ENCODE assay signal across 20 cellular contexts in genomic region chr11:19913893-19914249, GRCh38.
"Had no signal": no experiment of that assay in that cellular context is flagged by ENCODE, and none has a peak within 500 bp of the region (broad histone marks: within the 10 kb centered on the region; RNA-seq: fewer than 3 reads in every experiment).

No MANE protein-coding gene starts in this region.

- DNase-seq: activated CD4-positive, alpha-beta T cell treated with anti-CD3 and anti-CD28 coated beads, Interleukin-2, amount 50 U/mL, for 1 hour; activated CD4-positive, CD25-positive, alpha-beta regulatory T cell treated with anti-CD3 and anti-CD28 coated beads, Interleukin-2, amount 50 U/mL, for 72 hours; activated CD8-positive, alpha-beta memory T cell treated with anti-CD3 and anti-CD28 coated beads for 24 hours; activated CD8-positive, alpha-beta memory T cell treated with anti-CD3 and anti-CD28 coated beads, Interleukin-2, amount 50 U/mL, for 48 hours; activated effector memory CD4-positive, alpha-beta T cell treated with Interleukin-2 at 50 U/mL for 16 hours; activated naive CD4-positive, alpha-beta T cell treated with anti-CD3 and anti-CD28 coated beads, Interleukin-2, amount 10 ng/mL, durations not matched to agents 7 days and 5 days; activated naive CD8-positive, alpha-beta T cell treated with anti-CD3 and anti-CD28 coated beads, Interleukin-2, amount 50 U/mL, for 24 hours; activated T-cell treated with anti-CD3 and anti-CD28 coated beads, Interleukin-2, amount 50 U/mL, for 48 hours; dermis blood vessel endothelial cell; effector memory CD4-positive, alpha-beta T cell; lower lobe of right lung; naive thymus-derived CD8-positive, alpha-beta T cell; stimulated activated CD4-positive, alpha-beta T cell treated with anti-CD3 and anti-CD28 coated beads, Interleukin-2, amount 100 ng/mL, for 24 hours; stimulated activated naive CD4-positive, alpha-beta T cell treated with Interleukin-2 at 50 U/mL for 16 hours; transverse colon had no signal

- ATAC-seq: activated naive CD8-positive, alpha-beta T cell treated with anti-CD3 and anti-CD28 coated beads, Interleukin-2, amount 50 U/mL, for 24 hours; gastroesophageal sphincter; lower lobe of right lung; naive thymus-derived CD8-positive, alpha-beta T cell had no signal

- H3K4me3 Mint-ChIP-seq: activated naive CD4-positive, alpha-beta T cell treated with anti-CD3 and anti-CD28 coated beads, Interleukin-2, amount 10 ng/mL, durations not matched to agents 7 days and 5 days; activated naive CD8-positive, alpha-beta T cell treated with anti-CD3 and anti-CD28 coated beads, Interleukin-2, amount 50 U/mL, for 24 hours; naive thymus-derived CD8-positive, alpha-beta T cell; T-helper 1 cell treated with Interleukin-12 subunit alpha and Interleukin-12 subunit beta and Interleukin-4 antibody, amounts not matched to agents 30 μg/mL and 1 μg/mL, for 36 hours had no signal

- H3K36me3 Mint-ChIP-seq: activated naive CD4-positive, alpha-beta T cell treated with anti-CD3 and anti-CD28 coated beads, Interleukin-2, amount 10 ng/mL, durations not matched to agents 7 days and 5 days; naive thymus-derived CD8-positive, alpha-beta T cell had no signal

- H3K27ac ChIP-seq: lower lobe of right lung, neutrophil, parathyroid adenoma, transverse colon had no signal

- H3K4me1 Mint-ChIP-seq: activated naive CD4-positive, alpha-beta T cell treated with anti-CD3 and anti-CD28 coated beads, Interleukin-2, amount 10 ng/mL, durations not matched to agents 7 days and 5 days; activated naive CD8-positive, alpha-beta T cell treated with anti-CD3 and anti-CD28 coated beads, Interleukin-2, amount 50 U/mL, for 24 hours; naive thymus-derived CD8-positive, alpha-beta T cell had no signal

- H3K4me1 ChIP-seq: parathyroid adenoma had no signal

- H3K36me3 ChIP-seq: lower lobe of right lung, neutrophil, transverse colon had no signal

- H3K27ac Mint-ChIP-seq: activated naive CD4-positive, alpha-beta T cell treated with anti-CD3 and anti-CD28 coated beads, Interleukin-2, amount 10 ng/mL, durations not matched to agents 7 days and 5 days; activated naive CD8-positive, alpha-beta T cell treated with anti-CD3 and anti-CD28 coated beads, Interleukin-2, amount 50 U/mL, for 24 hours; naive thymus-derived CD8-positive, alpha-beta T cell; T-helper 1 cell treated with Interleukin-12 subunit alpha and Interleukin-12 subunit beta and Interleukin-4 antibody, amounts not matched to agents 30 μg/mL and 1 μg/mL, for 36 hours had no signal

- H3K9me3 ChIP-seq: esophagus muscularis mucosa, gastroesophageal sphincter, lower lobe of right lung, neutrophil, transverse colon had no signal

- H3K27me3 ChIP-seq: esophagus muscularis mucosa, gastroesophageal sphincter, transverse colon had no signal

- H3K4me3 ChIP-seq: esophagus muscularis mucosa, gastroesophageal sphincter, lower lobe of right lung, transverse colon had no signal

- H3K9me3 Mint-ChIP-seq: activated naive CD4-positive, alpha-beta T cell treated with anti-CD3 and anti-CD28 coated beads, Interleukin-2, amount 10 ng/mL, durations not matched to agents 7 days and 5 days; activated naive CD8-positive, alpha-beta T cell treated with anti-CD3 and anti-CD28 coated beads, Interleukin-2, amount 50 U/mL, for 24 hours; naive thymus-derived CD8-positive, alpha-beta T cell; T-helper 1 cell treated with Interleukin-12 subunit alpha and Interleukin-12 subunit beta and Interleukin-4 antibody, amounts not matched to agents 30 μg/mL and 1 μg/mL, for 36 hours had no signal
